In the genomic region with DNA sequence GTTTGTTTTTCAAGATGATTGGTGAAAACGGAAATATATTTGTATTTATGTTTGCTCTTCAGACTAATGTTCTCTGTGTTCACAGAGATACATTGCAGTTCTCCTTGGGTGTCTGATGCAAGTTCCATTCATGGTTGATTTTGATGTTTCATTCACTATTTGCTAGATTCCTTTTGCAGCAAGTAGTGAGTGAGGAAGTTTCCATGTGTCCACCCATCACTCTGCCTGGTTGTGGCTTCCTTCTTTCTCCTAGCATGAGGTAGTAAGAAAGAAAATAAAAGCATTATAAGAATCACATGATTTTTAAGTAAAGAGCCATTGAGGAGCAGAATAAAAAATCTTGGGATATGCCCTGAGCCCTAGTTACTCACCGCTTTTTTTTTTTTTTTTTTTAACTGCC, we compare ENCODE assay signal across 22 cellular contexts. TPM values are rescaled to one million over a fixed set of nuclear protein-coding genes. Genes with fewer than 3 reads are reported as not detected.
"Had no signal": no experiment of that assay in that cellular context is flagged by ENCODE, and none has a peak within 500 bp of the region (broad histone marks: within the 10 kb centered on the region; RNA-seq: fewer than 3 reads in every experiment).

No MANE protein-coding gene starts in this region.

- DNase-seq: activated CD4-positive, alpha-beta memory T cell treated with anti-CD3 and anti-CD28 coated beads for 36 hours; activated CD4-positive, alpha-beta T cell treated with anti-CD3 and anti-CD28 coated beads for 48 hours; activated effector memory CD4-positive, alpha-beta T cell treated with Interleukin-2 at 50 U/mL for 16 hours; activated naive CD4-positive, alpha-beta T cell treated with anti-CD3 and anti-CD28 coated beads for 36 hours; activated naive CD8-positive, alpha-beta T cell treated with anti-CD3 and anti-CD28 coated beads, Interleukin-2, amount 10 ng/mL, durations not matched to agents 7 days and 5 days; activated T-cell treated with anti-CD3 and anti-CD28 coated beads, Interleukin-2, amount 50 U/mL, for 72 hours; amniotic stem cell; effector memory CD8-positive, alpha-beta T cell; head of caudate nucleus; hypothalamus; mesenchymal stem cell; mucosa of descending colon; nucleus accumbens; right lobe of liver; stimulated activated CD4-positive, alpha-beta T cell treated with anti-CD3 and anti-CD28 coated beads, Interleukin-1b, Interleukin-23, amount 100 ng/mL, for 48 hours; T1000; transverse colon had no signal

- H3K4me1 ChIP-seq: breast epithelium, right lobe of liver, transverse colon had no signal

- H3K27ac ChIP-seq: breast epithelium, esophagus muscularis mucosa, right lobe of liver, suprapubic skin, transverse colon, vagina had no signal

- H3K27me3 ChIP-seq: breast epithelium, esophagus muscularis mucosa, right lobe of liver, suprapubic skin, transverse colon, vagina had no signal

- H3K4me3 ChIP-seq: breast epithelium, esophagus muscularis mucosa, mucosa of descending colon, right lobe of liver, skin epidermis, suprapubic skin, transverse colon, vagina had no signal

- H3K9me3 ChIP-seq: breast epithelium, esophagus muscularis mucosa, mucosa of descending colon, right lobe of liver, suprapubic skin, transverse colon, vagina had no signal

- ATAC-seq: activated T-cell treated with anti-CD3 and anti-CD28 coated beads, Interleukin-2, amount 50 U/mL, for 72 hours; effector memory CD8-positive, alpha-beta T cell; mucosa of descending colon had no signal

- H3K36me3 ChIP-seq: breast epithelium, right lobe of liver, suprapubic skin, transverse colon, vagina had no signal

RNA-seq across cellular contexts. Expression of a gene that starts 8.6 kb away (rescaled TPM):
- total RNA-seq: activated naive CD4-positive, alpha-beta T cell treated with anti-CD3 and anti-CD28 coated beads for 36 hours; activated naive CD8-positive, alpha-beta T cell treated with anti-CD3 and anti-CD28 coated beads, Interleukin-2, amount 10 ng/mL, durations not matched to agents 7 days and 5 days had no signal
